In genomic region chr17:45262516-45263476, GRCh38 we compare ENCODE assay signal across 9 cellular contexts. TPM values are rescaled to one million over a fixed set of nuclear protein-coding genes. Genes with fewer than 3 reads are reported as not detected.
A peak's percentile ranks its signal among the peaks of the same experiment; 100 is the strongest.
DNase-seq lines count a peak whose midpoint lies in the region; ATAC-seq and TF ChIP-seq lines count a peak whose summit lies in the region.
"Had no signal": no experiment of that assay in that cellular context is flagged by ENCODE, and none has a peak within 500 bp of the region (broad histone marks: within the 10 kb centered on the region; RNA-seq: fewer than 3 reads in every experiment).

No MANE protein-coding gene starts in this region.

- H3K27ac Mint-ChIP-seq in WTC11 = no peak overlapping the region; the same call in 1 of the 2 replicates

- H3K27me3 Mint-ChIP-seq in WTC11 (ENCODE audit: low read depth) = peaks cover 13% of the 10 kb centered on the region

- intact Hi-C loops in prostate gland (cut with DNase I) = no loop called here

- no peaks in the 10 kb centered on the region for H3K9me3 Mint-ChIP-seq in WTC11

- DNase-seq in WTC11 (ENCODE audit: low spot score) = no peak
- peak; percentile 34 for DNase-seq in fibroblast of villous mesenchyme (ENCODE audit: low read depth)
- DNase-seq in prostate gland (ENCODE audit: low spot score) = peak; percentile 49
- DNase-seq in midbrain (lab: John Stamatoyannopoulos, UW) = no peak
- DNase-seq in T-helper 9 cell = no peak
- DNase-seq in activated CD4-positive, alpha-beta T cell treated with anti-CD3 and anti-CD28 coated beads for 48 hours = no peak

- peak overlapping the region; percentile 69 for H3K4me3 Mint-ChIP-seq in WTC11

- H3K4me3 ChIP-seq in fibroblast of villous mesenchyme (ENCODE audit: low read depth, low read length) (peak overlapping the region; percentile 67), prostate gland (peak overlapping the region; percentile 54 to 63)
- H3K4me3 ChIP-seq: SK-N-MC had no signal

- no peak for TF ChIP-seq POLR2A in prostate gland (IDR thresholded peaks at IDR 0.05)

- POLR2A ChIA-PET in WTC11 (lab: Charles Lee) = interaction anchor here (1.0 kb wide), 1 partner anchor 90 kb away, joined by 3 read pairs; no protein-coding TSS in a partner anchor

- H3K36me3 Mint-ChIP-seq in WTC11 = peaks cover 2% of the 10 kb centered on the region; the same call in 1 of the 2 replicates

- H3K4me1 ChIP-seq in prostate gland (replicated peaks) = peaks cover 7% of the 10 kb centered on the region

- peak overlapping the region; percentile 79 to 84 for H3K27ac ChIP-seq in prostate gland
- H3K27ac ChIP-seq: SK-N-MC had no signal

- no peak for TF ChIP-seq CTCF in WTC11 (IDR thresholded peaks at IDR 0.05)
- no peak for TF ChIP-seq CTCF in fibroblast of villous mesenchyme (IDR thresholded peaks at IDR 0.05; ENCODE audit: insufficient read depth, low read depth, low read length)
- TF ChIP-seq CTCF in prostate gland (IDR thresholded peaks at IDR 0.05) = peak in 2 of 4 experiments; percentile 15 to 19

- WGBS in prostate gland = 43% methylated on average over 17 of the region's 18 CpGs

- CTCF ChIA-PET in WTC11 (lab: Charles Lee) = interaction anchor here (0.7 to 1.8 kb wide), 10 partner anchors 8 to 163 kb away, joined by 3 to 6 read pairs (median 4); partner anchors contain the start of genes ACBD4 and MAP3K14

- peak; percentile 19 for ATAC-seq in GM19023 (IDR thresholded peaks at IDR 0.05; ENCODE audit: unreplicated experiment)
- peak; percentile 11 for ATAC-seq in WTC11
- no peak for ATAC-seq in HG03139 (IDR thresholded peaks at IDR 0.05; ENCODE audit: unreplicated experiment)

- H3K27me3 ChIP-seq in prostate gland (replicated peaks; ENCODE audit: insufficient read depth) = no peaks in the 10 kb centered on the region

- peaks cover 9% of the 10 kb centered on the region; the same call in 1 of the 2 replicates for H3K4me1 Mint-ChIP-seq in WTC11

- H3K9me3 ChIP-seq in prostate gland = no peaks in the 10 kb centered on the region

- H3K36me3 ChIP-seq in prostate gland = peaks cover 7 to 11% of the 10 kb centered on the region in 2 donors

TF ChIP-seq in WTC11, 78 proteins besides CTCF, POLR2A, EP300 and RAD21:
- TF ChIP-seq, protein P1, sequence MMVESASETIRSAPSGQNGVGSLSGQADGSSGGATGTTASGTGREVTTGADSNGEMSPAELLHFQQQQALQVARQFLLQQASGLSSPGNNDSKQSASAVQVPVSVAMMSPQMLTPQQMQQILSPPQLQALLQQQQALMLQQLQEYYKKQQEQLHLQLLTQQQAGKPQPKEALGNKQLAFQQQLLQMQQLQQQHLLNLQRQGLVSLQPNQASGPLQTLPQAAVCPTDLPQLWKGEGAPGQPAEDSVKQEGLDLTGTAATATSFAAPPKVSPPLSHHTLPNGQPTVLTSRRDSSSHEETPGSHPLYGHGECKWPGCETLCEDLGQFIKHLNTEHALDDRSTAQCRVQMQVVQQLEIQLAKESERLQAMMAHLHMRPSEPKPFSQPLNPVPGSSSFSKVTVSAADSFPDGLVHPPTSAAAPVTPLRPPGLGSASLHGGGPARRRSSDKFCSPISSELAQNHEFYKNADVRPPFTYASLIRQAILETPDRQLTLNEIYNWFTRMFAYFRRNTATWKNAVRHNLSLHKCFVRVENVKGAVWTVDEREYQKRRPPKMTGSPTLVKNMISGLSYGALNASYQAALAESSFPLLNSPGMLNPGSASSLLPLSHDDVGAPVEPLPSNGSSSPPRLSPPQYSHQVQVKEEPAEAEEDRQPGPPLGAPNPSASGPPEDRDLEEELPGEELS (CRISPR knock-in tag; IDR thresholded peaks at IDR 0.05) = no peak

RNA-seq across cellular contexts. Expression of gene SPATA32, which starts 0.9 kb away (rescaled TPM):
- total RNA-seq in WTC11 (2021) (0.14 to 0.15 TPM in 2 of 3 replicates, not detected in the other), fibroblast of villous mesenchyme (under 0.01 TPM in 1 of 2 replicates, not detected in the other), prostate gland (1 to 10 TPM in 1 of 2 donors, not detected in 1; 3.2 TPM)

RNA-seq across cellular contexts. Expression of gene FMNL1, which starts 41.1 kb away (rescaled TPM):
- total RNA-seq in WTC11 (2021) (5.3 to 7.9 TPM (median 7.3 TPM) in 3 replicates), fibroblast of villous mesenchyme (3.5 and 5.2 TPM in 2 replicates), prostate gland (10 to 100 TPM in 1 of 2 donors, 1 to 10 TPM in 1; 3.6 to 12.2 TPM)

RNA-seq across cellular contexts. Expression of gene MAP3K14, which starts 54.0 kb away (rescaled TPM):
- total RNA-seq in WTC11 (2021) = 3.3 to 4.0 TPM (median 3.8 TPM) in 3 replicates
- 1.6 and 1.7 TPM in 2 replicates for total RNA-seq in fibroblast of villous mesenchyme
- 10 to 100 TPM; 12.5 to 16.1 TPM for total RNA-seq in prostate gland

Comparison
In these comparisons a context has a peak if more than half of its experiments do, and no peak if none do; other contexts are left out.
1. DNase-seq: peak in fibroblast of villous mesenchyme (single experiment) and prostate gland (single experiment); none in WTC11 (single experiment), midbrain (single experiment), T-helper 9 cell (single experiment) and activated CD4-positive, alpha-beta T cell treated with anti-CD3 and anti-CD28 coated beads for 48 hours (single experiment).